8 cellular contexts compared by ENCODE assay signal in genomic region chr7:130491841-130492518, GRCh38. TPM values are rescaled to one million over a fixed set of nuclear protein-coding genes. Genes with fewer than 3 reads are reported as not detected.
DNase-seq lines count a peak whose midpoint lies in the region; ATAC-seq, FAIRE-seq and TF ChIP-seq lines count a peak whose summit lies in the region.

TSS of gene MEST (plus strand) at chr7:130492085. CDS start at chr7:130492314, 229 bp downstream.

- H3K9me3 ChIP-seq in suprapubic skin = no peaks in the 10 kb centered on the region

- no peak for TF ChIP-seq CTCF in suprapubic skin (IDR thresholded peaks at IDR 0.05)

- no peak for FAIRE-seq in GM12892 (lab: Jason Lieb, UNC)

- no peaks in the 10 kb centered on the region for H3K27me3 ChIP-seq in suprapubic skin

- peak within 1 kb of the TSS; percentile 53 for H3K4me3 ChIP-seq in suprapubic skin

- no peaks in the 10 kb centered on the region for H3K36me3 ChIP-seq in suprapubic skin

- 80% methylated on average over 21 of the region's 70 CpGs for WGBS in suprapubic skin

- no peak for TF ChIP-seq POLR2A in suprapubic skin (IDR thresholded peaks at IDR 0.05)
- TF ChIP-seq POLR2A in GM12892 (IDR thresholded peaks at IDR 0.05; ENCODE audit: low read depth, low read length) = no peak

- TF ChIP-seq EP300 in suprapubic skin (IDR thresholded peaks at IDR 0.05) = no peak

- ATAC-seq in left lobe of liver = peak; percentile 57

- peaks cover 14% of the 10 kb centered on the region for H3K4me1 ChIP-seq in suprapubic skin

- DNase-seq in DMS79 treated with DMSO at 0.1 percent for 48 hours (lab: John Stamatoyannopoulos, UW) (peak; percentile 48), NCI-H128 (lab: John Stamatoyannopoulos, UW; ENCODE audit: unreplicated experiment) (peak; percentile 41), caudate nucleus (lab: John Stamatoyannopoulos, UW) (peak in 26 of 61 donors; percentile 10 to 70 (median 32)), left lobe of liver (ENCODE audit: low spot score) (no peak), suprapubic skin (ENCODE audit: low spot score in 2 of 2) (no peak), HK-2 (ENCODE audit: unreplicated experiment) (no peak), GM12892 (ENCODE audit: insufficient read length) (no peak), iPS-NIHi7 (ENCODE audit: extremely low spot score) (no peak)

- H3K27ac ChIP-seq in caudate nucleus (ENCODE audit: low read depth, low read length) = peak within 1 kb of the TSS; percentile 55
- H3K27ac ChIP-seq in suprapubic skin = no peak within 1 kb of the TSS

RNA-seq across cellular contexts. Expression of gene MEST, which starts in this region (rescaled TPM):
- 44.4 TPM for total RNA-seq in left lobe of liver
- 10 to 100 TPM in 3 of 4 donors, 1 to 10 TPM in 1; 7.5 to 17.5 (median 12.4) TPM for total RNA-seq in suprapubic skin
- 8.4 TPM for polyA plus RNA-seq in GM12892 (2012; ENCODE audit: missing spikeins)

Comparison
In these comparisons a context has a peak if more than half of its experiments do, and no peak if none do; other contexts are left out.
1. DNase-seq: peak in DMS79 treated with DMSO at 0.1 percent for 48 hours (single experiment) and NCI-H128 (single experiment); none in left lobe of liver (single experiment), suprapubic skin (0 of 2), HK-2 (single experiment), GM12892 (single experiment) and iPS-NIHi7 (single experiment).